Comparison of ENCODE assay signal across 27 cellular contexts in genomic region chr3:14631101-14631497, GRCh38. TPM values are rescaled to one million over a fixed set of nuclear protein-coding genes. Genes with fewer than 3 reads are reported as not detected.
A peak's percentile ranks its signal among the peaks of the same experiment; 100 is the strongest.
DNase-seq lines count a peak whose midpoint lies in the region; ATAC-seq, FAIRE-seq and TF ChIP-seq lines count a peak whose summit lies in the region.
"Had no signal": no experiment of that assay in that cellular context is flagged by ENCODE, and none has a peak within 500 bp of the region (broad histone marks: within the 10 kb centered on the region; RNA-seq: fewer than 3 reads in every experiment).

No MANE protein-coding gene starts in this region.

- no peak overlapping the region for H2BK12ac ChIP-seq in neuronal stem cell (ENCODE audit: low read length)

- H3K27ac ChIP-seq in IMR-90 (ENCODE audit: insufficient read depth, low read length) (no peak overlapping the region), astrocyte (ENCODE audit: low read depth, low read length) (no peak overlapping the region), right lobe of liver (peak overlapping the region; percentile 22 to 73 (median 69)), neuronal stem cell (replicated peaks; ENCODE audit: low read length) (no peak overlapping the region), GM23338 (ENCODE audit: low read depth) (no peak overlapping the region)
- H3K27ac ChIP-seq: A549; BLaER1 treated with 17β-estradiol and CSF1 and Interleukin-3, amounts not matched to agents 10 nM and 100 nM had no signal

- H3K36me3 Mint-ChIP-seq in astrocyte (ENCODE audit: low read depth, unreplicated experiment) (no peaks in the 10 kb centered on the region), GM23338 (ENCODE audit: low read depth) (no peaks in the 10 kb centered on the region)
- H3K36me3 Mint-ChIP-seq: CD14-positive monocyte; CD8-positive, alpha-beta memory T cell had no signal

- no peaks in the 10 kb centered on the region for H3K9me2 ChIP-seq in GM23338 (ENCODE audit: insufficient read depth)

- peaks cover 8% of the 10 kb centered on the region for H3K4me1 ChIP-seq in IMR-90 (ENCODE audit: control insufficient read depth, insufficient read depth, low read length)
- H3K4me1 ChIP-seq in astrocyte (ENCODE audit: insufficient read depth, low read length), result peaks cover 10% of the 10 kb centered on the region
- H3K4me1 ChIP-seq in right lobe of liver, result peaks cover 0 to 36% (median 13%) of the 10 kb centered on the region in 4 donors
- peaks cover 4 to 8% of the 10 kb centered on the region in 2 donors for H3K4me1 ChIP-seq in neuronal stem cell (ENCODE audit: control insufficient read depth in 2 of 2, insufficient read depth in 1 of 2, low read depth in 1 of 2, low read length in 2 of 2)
- H3K4me1 ChIP-seq in GM23338 (ENCODE audit: insufficient read depth), result no peaks in the 10 kb centered on the region
- H3K4me1 ChIP-seq: BE2C had no signal

- TF ChIP-seq CTCF in IMR-90 (conservative IDR thresholded peaks at IDR 0.05; ENCODE audit: low read depth, low read length) (no peak), astrocyte (IDR thresholded peaks at IDR 0.05; ENCODE audit: insufficient read depth, low read depth, low read length) (no peak), right lobe of liver (IDR thresholded peaks at IDR 0.05) (no peak), GM23338 (conservative IDR thresholded peaks at IDR 0.05; ENCODE audit: low read depth in 2 of 2) (no peak)

- ATAC-seq in IMR-90 (ENCODE audit: low read depth), result no peak
- no peak for ATAC-seq in right lobe of liver
- ATAC-seq in GM23338, result no peak
- ATAC-seq in HG02870 (IDR thresholded peaks at IDR 0.05; ENCODE audit: unreplicated experiment), result no peak
- no peak for ATAC-seq in HG03432 (IDR thresholded peaks at IDR 0.05; ENCODE audit: unreplicated experiment)
- ATAC-seq: A549 had no signal

- BruUV-seq in IMR-90 (replicated peaks; lab: Mats Ljungman, UMichigan), result no TSS peak

- CTCF ChIA-PET in IMR-90 (lab: Yijun Ruan, JAX), result no interaction called here

- H2BK15ac ChIP-seq in IMR-90 (ENCODE audit: low read depth, low read length), result no peak overlapping the region
- no peak overlapping the region for H2BK15ac ChIP-seq in neuronal stem cell (ENCODE audit: low read length)

- intact Hi-C loops in IMR-90 (cut with micrococcal nuclease), result no loop called here
- intact Hi-C loops in right lobe of liver (cut with DNase I), result no loop called here

- H3K4me2 ChIP-seq in IMR-90 (ENCODE audit: low read depth, low read length) (no peak overlapping the region), astrocyte (ENCODE audit: low read length) (no peak overlapping the region), neuronal stem cell (ENCODE audit: insufficient read depth, low read length, poor library complexity, severe bottlenecking) (no peak overlapping the region), GM23338 (no peak overlapping the region)
- H3K4me2 ChIP-seq: A549; BLaER1 treated with 17β-estradiol and CSF1 and Interleukin-3, amounts not matched to agents 10 nM and 100 nM had no signal

- H2BK5ac ChIP-seq in IMR-90 (ENCODE audit: low read depth, low read length, poor library complexity, severe bottlenecking) (no peak overlapping the region), neuronal stem cell (ENCODE audit: low read length) (no peak overlapping the region)

- 90% methylated on average over 2 of the region's 5 CpGs; no CpG with 5 or more reads in 1 of the 2 experiments for WGBS in IMR-90 (ENCODE audit: extremely low coverage in 2 of 2, insufficient read length in 1 of 2), 2 experiments
- WGBS in right lobe of liver (ENCODE audit: insufficient coverage, low coverage, low lambda C conversion rate, missing lambda C conversion rate), result 73% methylated on average over 3 of the region's 5 CpGs
- WGBS in neuronal stem cell (ENCODE audit: extremely low coverage in 2 of 2, insufficient read length in 2 of 2, insufficient replicate concordance in 1 of 2), 2 donors, result no CpG with 5 or more reads among the region's 5 CpGs

- H3K4ac ChIP-seq in IMR-90 (ENCODE audit: low read depth, low read length), result no peak overlapping the region
- H3K4ac ChIP-seq in neuronal stem cell (ENCODE audit: low read length), result no peak overlapping the region

- POLR2A ChIA-PET in IMR-90 (lab: Charles Lee; ENCODE audit: unreplicated experiment), result no interaction called here

- no peaks in the 10 kb centered on the region for H3F3A ChIP-seq in GM23338 (replicated peaks; ENCODE audit: low read depth)

- H4K91ac ChIP-seq in IMR-90 (ENCODE audit: insufficient read depth, low read depth, low read length) (no peak overlapping the region), neuronal stem cell (ENCODE audit: low read depth, low read length, poor library complexity) (no peak overlapping the region)

- H3K14ac ChIP-seq in IMR-90 (replicated peaks; ENCODE audit: low read depth, low read length), result no peak overlapping the region
- peak overlapping the region; percentile 79 for H3K14ac ChIP-seq in neuronal stem cell (ENCODE audit: low read length)

- no peaks in the 10 kb centered on the region; the same call in 1 of the 2 replicates for H3K9me3 ChIP-seq in IMR-90 (ENCODE audit: control insufficient read depth, insufficient read depth, low read length)
- H3K9me3 ChIP-seq in astrocyte (ENCODE audit: insufficient read depth, low read depth, low read length), result peaks cover 8% of the 10 kb centered on the region
- no peaks in the 10 kb centered on the region for H3K9me3 ChIP-seq in right lobe of liver
- peaks cover 2 to 8% of the 10 kb centered on the region in 2 donors for H3K9me3 ChIP-seq in neuronal stem cell (replicated peaks in 1 of 2; ENCODE audit: control insufficient read depth in 2 of 2, insufficient read depth in 1 of 2, low read depth in 1 of 2, low read length in 2 of 2)
- H3K9me3 ChIP-seq: BE2C had no signal

- no peak for DNase-seq in IMR-90
- no peak for DNase-seq in astrocyte (ENCODE audit: low read depth)
- DNase-seq in right lobe of liver, result no peak
- no peak for DNase-seq in neuronal stem cell (ENCODE audit: low spot score)
- DNase-seq in GM23338 (ENCODE audit: low spot score), result no peak
- DNase-seq: 8988T; ACHN; AML-193; BE2C; CD4-positive, alpha-beta T cell; CD8-positive, alpha-beta memory T cell; DMS 273 treated with DMSO at 0.1 percent for 48 hours; DMS79 treated with DMSO at 0.1 percent for 48 hours; GF-D8; GOT3; H7; HCEC 1CT had no signal

- TF ChIP-seq RAD21 in IMR-90 (IDR thresholded peaks at IDR 0.05; ENCODE audit: low read length), result no peak

- H2AK9ac ChIP-seq in IMR-90 (replicated peaks; ENCODE audit: low read depth, low read length, poor library complexity), result no peak overlapping the region

- H2AFZ ChIP-seq in IMR-90 (replicated peaks; ENCODE audit: low read length, poor library complexity), result peak overlapping the region; percentile 53
- H2AFZ ChIP-seq in astrocyte (ENCODE audit: low read depth, low read length), result no peak overlapping the region
- H2AFZ ChIP-seq in neuronal stem cell (ENCODE audit: low read length), result no peak overlapping the region
- no peak overlapping the region for H2AFZ ChIP-seq in GM23338

- H3K9ac ChIP-seq in IMR-90 (ENCODE audit: low read depth, low read length) (no peak overlapping the region), astrocyte (ENCODE audit: low read length) (no peak overlapping the region), neuronal stem cell (ENCODE audit: low read depth, low read length, poor library complexity) (no peak overlapping the region)
- H3K9ac ChIP-seq: BLaER1 treated with 17β-estradiol and CSF1 and Interleukin-3, amounts not matched to agents 10 nM and 100 nM had no signal

- H4K5ac ChIP-seq in IMR-90 (ENCODE audit: low read depth, low read length), result no peak overlapping the region

- peaks cover 3% of the 10 kb centered on the region; the same call in 1 of the 2 replicates for H3K9me1 ChIP-seq in IMR-90 (ENCODE audit: insufficient read depth, low read length)

- no peak overlapping the region for H2AK5ac ChIP-seq in IMR-90 (ENCODE audit: low read depth, low read length)
- H2AK5ac ChIP-seq in neuronal stem cell (ENCODE audit: low read depth, low read length), result no peak overlapping the region

- TF ChIP-seq POLR2A in IMR-90 (IDR thresholded peaks at IDR 0.05; ENCODE audit: low read depth, low read length) (no peak), right lobe of liver (IDR thresholded peaks at IDR 0.05) (no peak)

- in situ Hi-C loops in IMR-90 (cut with MboI; ENCODE audit: low sequenced_read_pairs), result no loop called here

- H3K4me3 Mint-ChIP-seq in astrocyte (ENCODE audit: unreplicated experiment), result no peak overlapping the region
- H3K4me3 Mint-ChIP-seq in GM23338, result no peak overlapping the region
- H3K4me3 Mint-ChIP-seq: CD14-positive monocyte; CD4-positive, alpha-beta T cell; CD8-positive, alpha-beta memory T cell had no signal

- H3K79me1 ChIP-seq in IMR-90 (ENCODE audit: low read depth in 1 of 2, low read length in 2 of 2) (no peaks in the 10 kb centered on the region), neuronal stem cell (ENCODE audit: low read depth, low read length) (no peaks in the 10 kb centered on the region)

- H2BK20ac ChIP-seq in IMR-90 (ENCODE audit: low read depth, low read length), result no peak overlapping the region

- H3K27ac Mint-ChIP-seq in astrocyte (ENCODE audit: unreplicated experiment) (peak overlapping the region; percentile 62), GM23338 (no peak overlapping the region)
- H3K27ac Mint-ChIP-seq: CD14-positive monocyte; CD4-positive, alpha-beta T cell; CD8-positive, alpha-beta memory T cell had no signal

- H3K27me3 ChIP-seq in IMR-90 (ENCODE audit: control insufficient read depth, insufficient read depth, low read length) (no peaks in the 10 kb centered on the region), astrocyte (ENCODE audit: insufficient read depth, low read length) (no peaks in the 10 kb centered on the region), right lobe of liver (no peaks in the 10 kb centered on the region), neuronal stem cell (ENCODE audit: control insufficient read depth in 3 of 3, insufficient read depth in 3 of 3, low read depth in 1 of 3, low read length in 3 of 3) (peaks cover 0 to 32% (median 0%) of the 10 kb centered on the region in 3 experiments), GM23338 (ENCODE audit: insufficient read depth) (no peaks in the 10 kb centered on the region)
- H3K27me3 ChIP-seq: BE2C; BLaER1 treated with 17β-estradiol and CSF1 and Interleukin-3, amounts not matched to agents 10 nM and 100 nM had no signal

- H4K8ac ChIP-seq in IMR-90 (ENCODE audit: low read depth in 2 of 2, low read length in 2 of 2) (no peak overlapping the region), neuronal stem cell (ENCODE audit: low read depth, low read length) (no peak overlapping the region)

- H3K4me3 ChIP-seq in IMR-90 (ENCODE audit: insufficient read depth, low read depth, low read length) (no peak overlapping the region), astrocyte (ENCODE audit: insufficient read depth, low read depth, low read length) (no peak overlapping the region), right lobe of liver (no peak overlapping the region), neuronal stem cell (ENCODE audit: low read length in 2 of 2) (no peak overlapping the region), GM23338 (no peak overlapping the region)
- H3K4me3 ChIP-seq: A549; BLaER1 treated with 17β-estradiol and CSF1 and Interleukin-3, amounts not matched to agents 10 nM and 100 nM had no signal

- dilution Hi-C loops in IMR-90 (cut with HindIII; ENCODE audit: low sequenced_read_pairs, unreplicated experiment), result no loop called here

- no peaks in the 10 kb centered on the region for H3K36me3 ChIP-seq in IMR-90 (ENCODE audit: control insufficient read depth, insufficient read depth, low read length)
- no peaks in the 10 kb centered on the region for H3K36me3 ChIP-seq in astrocyte (ENCODE audit: insufficient read depth, low read length)
- no peaks in the 10 kb centered on the region for H3K36me3 ChIP-seq in right lobe of liver
- H3K36me3 ChIP-seq in neuronal stem cell (replicated peaks in 1 of 2; ENCODE audit: control insufficient read depth in 2 of 2, insufficient read depth in 2 of 2, low read length in 2 of 2), result no peaks in the 10 kb centered on the region
- H3K36me3 ChIP-seq in GM23338 (ENCODE audit: insufficient read depth), result no peaks in the 10 kb centered on the region
- H3K36me3 ChIP-seq: BE2C; BLaER1 treated with 17β-estradiol and CSF1 and Interleukin-3, amounts not matched to agents 10 nM and 100 nM had no signal

- no peak overlapping the region for H2BK120ac ChIP-seq in IMR-90 (ENCODE audit: low read depth, low read length)
- no peak overlapping the region for H2BK120ac ChIP-seq in neuronal stem cell (ENCODE audit: low read depth, low read length)

- H3K23ac ChIP-seq in IMR-90 (ENCODE audit: low read depth, low read length) (no peak overlapping the region), neuronal stem cell (ENCODE audit: low read depth, low read length, poor library complexity) (peak overlapping the region; percentile 63)

- H3K27me3 Mint-ChIP-seq in astrocyte (ENCODE audit: low read depth, unreplicated experiment), result peaks cover 2% of the 10 kb centered on the region
- H3K27me3 Mint-ChIP-seq in GM23338 (ENCODE audit: insufficient read depth, low read depth, poor library complexity), result peaks cover 4% of the 10 kb centered on the region

- no peak for FAIRE-seq in astrocyte (lab: Jason Lieb, UNC)
- FAIRE-seq: A549, D721Med, GM12891, GM18507 had no signal

- no peaks in the 10 kb centered on the region for H4K20me1 ChIP-seq in IMR-90 (ENCODE audit: insufficient read depth, low read length)
- no peaks in the 10 kb centered on the region for H4K20me1 ChIP-seq in astrocyte (ENCODE audit: insufficient read depth, low read length)
- no peaks in the 10 kb centered on the region for H4K20me1 ChIP-seq in GM23338 (replicated peaks; ENCODE audit: insufficient read depth)
- H4K20me1 ChIP-seq: BLaER1 treated with 17β-estradiol and CSF1 and Interleukin-3, amounts not matched to agents 10 nM and 100 nM had no signal

- H3K18ac ChIP-seq in IMR-90 (ENCODE audit: low read depth, low read length) (no peak overlapping the region), neuronal stem cell (ENCODE audit: low read length) (peak overlapping the region; percentile 15)

- no peak overlapping the region for H3K56ac ChIP-seq in IMR-90 (ENCODE audit: extremely low read depth, insufficient read depth, low read length)

- H3K79me2 ChIP-seq in astrocyte (ENCODE audit: insufficient read depth, low read length) (no peaks in the 10 kb centered on the region), GM23338 (replicated peaks; ENCODE audit: insufficient read depth) (no peaks in the 10 kb centered on the region)

- H3K9me3 Mint-ChIP-seq in astrocyte (ENCODE audit: unreplicated experiment) (peaks cover 7% of the 10 kb centered on the region), GM23338 (no peaks in the 10 kb centered on the region)
- H3K9me3 Mint-ChIP-seq: CD4-positive, alpha-beta T cell; CD8-positive, alpha-beta memory T cell had no signal

- H3K4me1 Mint-ChIP-seq in astrocyte (ENCODE audit: low read depth, unreplicated experiment), result peaks cover 20% of the 10 kb centered on the region
- H3K4me1 Mint-ChIP-seq in GM23338, result peaks cover 10% of the 10 kb centered on the region; the same call in 2 of the 3 replicates
- H3K4me1 Mint-ChIP-seq: CD8-positive, alpha-beta memory T cell had no signal

RNA-seq across cellular contexts. Expression of gene CCDC174, which starts 20.5 kb away (rescaled TPM):
- 5.9 and 6.9 TPM in 2 replicates for total RNA-seq in IMR-90 (2012; rRNA removed)
- 6.1 and 9.6 TPM in 2 replicates for polyA plus RNA-seq in IMR-90 (2012; rRNA removed)
- polyA plus RNA-seq in IMR-90 (2012; cell fraction: cytosol; rRNA removed), result 2.5 and 4.4 TPM in 2 replicates
- polyA plus RNA-seq in IMR-90 (2012; cell fraction: nucleus; rRNA removed; ENCODE audit: low replicate concordance), result 6.6 and 15.4 TPM in 2 replicates
- 17.4 and 19.9 TPM in 2 replicates for total RNA-seq in astrocyte
- total RNA-seq in right lobe of liver, result 10 to 100 TPM in 3 of 6 experiments, 1 to 10 TPM in 3; 7.5 to 11.7 (median 10.6) TPM
- 15.4 TPM for polyA plus RNA-seq in neuronal stem cell (2013, experiment 1 of 2)
- 16.2 TPM for polyA plus RNA-seq in neuronal stem cell (2013, experiment 2 of 2)
- total RNA-seq in GM23338 (2014; rRNA removed; shearing (Covaris generic)), result 9.2 and 11.2 TPM in 2 replicates
- polyA plus RNA-seq in GM23338 (2016; fragmentation: Nextera tagmentation; extraction: Ambion mirVana), result 46.3 and 48.6 TPM in 2 replicates

RNA-seq across cellular contexts. Expression of gene C3orf20, which starts 43.8 kb away (rescaled TPM):
- not detected in 2 replicates for total RNA-seq in IMR-90 (2012; rRNA removed)
- polyA plus RNA-seq in IMR-90 (2012; rRNA removed), result not detected in 2 replicates
- polyA plus RNA-seq in IMR-90 (2012; cell fraction: cytosol; rRNA removed), result not detected in 2 replicates
- polyA plus RNA-seq in IMR-90 (2012; cell fraction: nucleus; rRNA removed; ENCODE audit: low replicate concordance), result 0.03 TPM in 1 of 2 replicates, not detected in the other
- 0.16 TPM in 1 of 2 replicates, not detected in the other for total RNA-seq in astrocyte
- total RNA-seq in right lobe of liver, result under 1 TPM in 2 of 6 experiments, not detected in 4; 0.09 to 0.11 TPM
- polyA plus RNA-seq in neuronal stem cell (2013, experiment 1 of 2), result not detected
- polyA plus RNA-seq in neuronal stem cell (2013, experiment 2 of 2), result not detected
- not detected in 2 replicates for total RNA-seq in GM23338 (2014; rRNA removed; shearing (Covaris generic))
- polyA plus RNA-seq in GM23338 (2016; fragmentation: Nextera tagmentation; extraction: Ambion mirVana), result not detected in 2 replicates
- total RNA-seq: Daoy, G401 had no signal
- polyA plus RNA-seq: CD14-positive monocyte; CD8-positive, alpha-beta memory T cell had no signal

Comparison
In these comparisons a context has a peak if more than half of its experiments do, and no peak if none do; other contexts are left out.
1. H3K27ac ChIP-seq: peak in right lobe of liver (3 of 3); none in IMR-90 (single experiment), astrocyte (single experiment), neuronal stem cell (single experiment) and GM23338 (single experiment).